ENCODE assay signal across 28 cellular contexts in genomic region chr5:22734907-22735306, GRCh38.
"Had no signal": no experiment of that assay in that cellular context is flagged by ENCODE, and none has a peak within 500 bp of the region (broad histone marks: within the 10 kb centered on the region; RNA-seq: fewer than 3 reads in every experiment).

No MANE protein-coding gene starts in this region.

- ATAC-seq: heart right ventricle; left colon; lower lobe of right lung; natural killer cell; psoas muscle; right cardiac atrium; stimulated activated memory B cell treated with anti-CD40 and anti-IgM and Interleukin-4, amounts not matched to agents 10 μg/mL and 1 μg/mL and 100 μg/mL, for 72 hours had no signal

- H3K4me1 Mint-ChIP-seq: endodermal cell; natural killer cell; stimulated activated memory B cell treated with anti-CD40 and anti-IgM and Interleukin-4, amounts not matched to agents 10 μg/mL and 1 μg/mL and 100 μg/mL, for 72 hours had no signal

- DNase-seq: colonic mucosa; effector CD8-positive, alpha-beta T cell; endodermal cell; foreskin melanocyte; glutamatergic neuron; heart right ventricle; hippocampal formation; left colon; left ventricle myocardium inferior; lower lobe of right lung; natural killer cell; occipital lobe; ovary; posterior cingulate gyrus; psoas muscle; right cardiac atrium; spleen; stimulated activated CD4-positive, alpha-beta T cell treated with anti-CD3 and anti-CD28 coated beads, Interleukin-4, amount 100 ng/mL, for 4 hours; upper lobe of left lung had no signal

- H3K4me3 Mint-ChIP-seq: dendritic cell treated with granulocyte-macrophage colony-stimulating factor and Interleukin-4, amounts not matched to agents 40 ng/mL and 50 ng/mL, for 4 days; endodermal cell; natural killer cell; stimulated activated memory B cell treated with anti-CD40 and anti-IgM and Interleukin-4, amounts not matched to agents 10 μg/mL and 1 μg/mL and 100 μg/mL, for 72 hours; stimulated activated naive CD8-positive, alpha-beta T cell treated with anti-CD3 and anti-CD28 coated beads, Interleukin-15, Interleukin-2, amounts not matched to agents 100 ng/mL and 50 ng/mL, for 24 hours had no signal

- H3K27ac ChIP-seq: colonic mucosa, esophagus muscularis mucosa, heart right ventricle, left ventricle myocardium inferior, lower lobe of right lung, ovary, psoas muscle, skin epidermis, spleen, thoracic aorta, tibial nerve, upper lobe of left lung had no signal

- H3K9me3 Mint-ChIP-seq: dendritic cell treated with granulocyte-macrophage colony-stimulating factor and Interleukin-4, amounts not matched to agents 40 ng/mL and 50 ng/mL, for 4 days; endodermal cell; stimulated activated memory B cell treated with anti-CD40 and anti-IgM and Interleukin-4, amounts not matched to agents 10 μg/mL and 1 μg/mL and 100 μg/mL, for 72 hours had no signal

- H3K27me3 ChIP-seq: colonic mucosa, esophagus muscularis mucosa, heart right ventricle, ovary, spleen, tibial nerve, upper lobe of left lung had no signal

- H3K27ac Mint-ChIP-seq: dendritic cell treated with granulocyte-macrophage colony-stimulating factor and Interleukin-4, amounts not matched to agents 40 ng/mL and 50 ng/mL, for 4 days; endodermal cell; natural killer cell; stimulated activated memory B cell treated with anti-CD40 and anti-IgM and Interleukin-4, amounts not matched to agents 10 μg/mL and 1 μg/mL and 100 μg/mL, for 72 hours; stimulated activated naive CD8-positive, alpha-beta T cell treated with anti-CD3 and anti-CD28 coated beads, Interleukin-15, Interleukin-2, amounts not matched to agents 100 ng/mL and 50 ng/mL, for 24 hours had no signal

- H3K27me3 Mint-ChIP-seq: dendritic cell treated with granulocyte-macrophage colony-stimulating factor and Interleukin-4, amounts not matched to agents 40 ng/mL and 50 ng/mL, for 4 days; stimulated activated memory B cell treated with anti-CD40 and anti-IgM and Interleukin-4, amounts not matched to agents 10 μg/mL and 1 μg/mL and 100 μg/mL, for 72 hours; stimulated activated naive CD8-positive, alpha-beta T cell treated with anti-CD3 and anti-CD28 coated beads, Interleukin-15, Interleukin-2, amounts not matched to agents 100 ng/mL and 50 ng/mL, for 24 hours had no signal

- H3K36me3 ChIP-seq: colonic mucosa, esophagus muscularis mucosa, heart right ventricle, left ventricle myocardium inferior, lower lobe of right lung, ovary, spleen, thoracic aorta, tibial nerve, upper lobe of left lung had no signal

- H3K9me3 ChIP-seq: colonic mucosa, esophagus muscularis mucosa, lower lobe of right lung, ovary, psoas muscle, spleen, thoracic aorta, tibial nerve, upper lobe of left lung had no signal

- H3K36me3 Mint-ChIP-seq: natural killer cell; stimulated activated memory B cell treated with anti-CD40 and anti-IgM and Interleukin-4, amounts not matched to agents 10 μg/mL and 1 μg/mL and 100 μg/mL, for 72 hours had no signal

- H3K4me3 ChIP-seq: colonic mucosa, esophagus muscularis mucosa, heart right ventricle, left ventricle myocardium inferior, lower lobe of right lung, ovary, psoas muscle, skin epidermis, spleen, thoracic aorta, tibial nerve, upper lobe of left lung had no signal

- FAIRE-seq: islet of Langerhans, urothelium cell line had no signal

- H3K4me1 ChIP-seq: colonic mucosa, esophagus muscularis mucosa, heart right ventricle, left ventricle myocardium inferior, lower lobe of right lung, psoas muscle, spleen, tibial nerve, upper lobe of left lung had no signal
